7 cellular contexts compared by ENCODE assay signal in genomic region chrX:69616520-69617203, GRCh38. TPM values are rescaled to one million over a fixed set of nuclear protein-coding genes. Genes with fewer than 3 reads are reported as not detected.
DNase-seq lines count a peak whose midpoint lies in the region; ATAC-seq and TF ChIP-seq lines count a peak whose summit lies in the region.

No MANE protein-coding gene starts in this region.

- no peaks in the 10 kb centered on the region for H3K79me1 ChIP-seq in IMR-90 (ENCODE audit: low read depth in 1 of 2, low read length in 2 of 2)

- POLR2A ChIA-PET in IMR-90 (lab: Charles Lee; ENCODE audit: unreplicated experiment) = no interaction called here

- no peak overlapping the region for H4K8ac ChIP-seq in IMR-90 (ENCODE audit: low read depth in 2 of 2, low read length in 2 of 2)

- ATAC-seq in IMR-90 (ENCODE audit: low read depth) = no peak

- no peak overlapping the region for H3K4ac ChIP-seq in IMR-90 (ENCODE audit: low read depth, low read length)

- no peak overlapping the region for H4K5ac ChIP-seq in IMR-90 (ENCODE audit: low read depth, low read length)

- H3K14ac ChIP-seq in IMR-90 (replicated peaks; ENCODE audit: low read depth, low read length) = no peak overlapping the region

- H3K27ac Mint-ChIP-seq in neural progenitor cell = no peak overlapping the region

- TF ChIP-seq RAD21 in IMR-90 (IDR thresholded peaks at IDR 0.05; ENCODE audit: low read length) = no peak

- H3K27ac ChIP-seq in IMR-90 (ENCODE audit: insufficient read depth, low read length) = no peak overlapping the region
- H3K27ac ChIP-seq in neural progenitor cell = no peak overlapping the region

- BruUV-seq in IMR-90 (replicated peaks; lab: Mats Ljungman, UMichigan) = no TSS peak

- H3K4me3 Mint-ChIP-seq in neural progenitor cell = peak overlapping the region; percentile 84

- H3K4me1 ChIP-seq in IMR-90 (ENCODE audit: control insufficient read depth, insufficient read depth, low read length) (no peaks in the 10 kb centered on the region), neural progenitor cell (peaks cover 9% of the 10 kb centered on the region)

- no peak overlapping the region for H2AK9ac ChIP-seq in IMR-90 (replicated peaks; ENCODE audit: low read depth, low read length, poor library complexity)

- H3K36me3 ChIP-seq in IMR-90 (ENCODE audit: control insufficient read depth, insufficient read depth, low read length) (no peaks in the 10 kb centered on the region), neural progenitor cell (no peaks in the 10 kb centered on the region)

- peaks cover 14% of the 10 kb centered on the region for H3K4me1 Mint-ChIP-seq in neural progenitor cell

- H3K9me3 ChIP-seq in IMR-90 (ENCODE audit: control insufficient read depth, insufficient read depth, low read length) (no peaks in the 10 kb centered on the region; the same call in 1 of the 2 replicates), neural progenitor cell (ENCODE audit: low read depth) (peaks cover 3% of the 10 kb centered on the region)

- TF ChIP-seq CTCF in IMR-90 (conservative IDR thresholded peaks at IDR 0.05; ENCODE audit: low read depth, low read length) (no peak), fibroblast of pulmonary artery (IDR thresholded peaks at IDR 0.05; ENCODE audit: low read length, missing control alignments) (no peak), neural progenitor cell (IDR thresholded peaks at IDR 0.05) (no peak)

- peak overlapping the region; percentile 22; the same call in 1 of the 2 replicates for H3K4me2 ChIP-seq in IMR-90 (ENCODE audit: low read depth, low read length)
- peak overlapping the region; percentile 82 for H3K4me2 ChIP-seq in neural progenitor cell

- H3K27me3 ChIP-seq in IMR-90 (ENCODE audit: control insufficient read depth, insufficient read depth, low read length) (peaks cover 17% of the 10 kb centered on the region), neural progenitor cell (peaks cover 21% of the 10 kb centered on the region)

- CTCF ChIA-PET in IMR-90 (lab: Yijun Ruan, JAX) = no interaction called here

- H3K9ac ChIP-seq in IMR-90 (ENCODE audit: low read depth, low read length) (no peak overlapping the region), neural progenitor cell (no peak overlapping the region)

- dilution Hi-C loops in IMR-90 (cut with HindIII; ENCODE audit: low sequenced_read_pairs, unreplicated experiment) = no loop called here

- no peak for TF ChIP-seq POLR2A in IMR-90 (IDR thresholded peaks at IDR 0.05; ENCODE audit: low read depth, low read length)

- no peak overlapping the region for H2AK5ac ChIP-seq in IMR-90 (ENCODE audit: low read depth, low read length)

- H3K23ac ChIP-seq in IMR-90 (ENCODE audit: low read depth, low read length) = no peak overlapping the region

- 36% methylated on average over 8 of the region's 47 CpGs; no CpG with 5 or more reads in 1 of the 2 experiments for WGBS in IMR-90 (ENCODE audit: extremely low coverage in 2 of 2, insufficient read length in 1 of 2), 2 experiments

- H3F3A ChIP-seq in neural progenitor cell (ENCODE audit: low read depth) = no peaks in the 10 kb centered on the region

- no peak overlapping the region for H2AFZ ChIP-seq in IMR-90 (replicated peaks; ENCODE audit: low read length, poor library complexity)
- no peak overlapping the region for H2AFZ ChIP-seq in neural progenitor cell (replicated peaks)

- in situ Hi-C loops in IMR-90 (cut with MboI; ENCODE audit: low sequenced_read_pairs) = no loop called here

- no peaks in the 10 kb centered on the region for H3K36me3 Mint-ChIP-seq in neural progenitor cell

- H3K4me3 ChIP-seq in IMR-90 (ENCODE audit: insufficient read depth, low read depth, low read length) (peak overlapping the region; percentile 33), fibroblast of pulmonary artery (replicated peaks; ENCODE audit: low read depth, low read length) (peak overlapping the region; percentile 67), neural progenitor cell (peak overlapping the region; percentile 55)

- no peak overlapping the region for H3K18ac ChIP-seq in IMR-90 (ENCODE audit: low read depth, low read length)

- H3K79me2 ChIP-seq in neural progenitor cell (ENCODE audit: low read depth) = no peaks in the 10 kb centered on the region

- no peaks in the 10 kb centered on the region for H3K9me3 Mint-ChIP-seq in neural progenitor cell

- H3K9me1 ChIP-seq in IMR-90 (ENCODE audit: insufficient read depth, low read length) = no peaks in the 10 kb centered on the region

- peaks cover 6% of the 10 kb centered on the region for H3K27me3 Mint-ChIP-seq in neural progenitor cell (ENCODE audit: insufficient read depth, low read depth)

- no peak overlapping the region for H4K91ac ChIP-seq in IMR-90 (ENCODE audit: insufficient read depth, low read depth, low read length)

- H2BK20ac ChIP-seq in IMR-90 (ENCODE audit: low read depth, low read length) = no peak overlapping the region

- no peak overlapping the region for H2BK15ac ChIP-seq in IMR-90 (ENCODE audit: low read depth, low read length)

- H3K56ac ChIP-seq in IMR-90 (ENCODE audit: extremely low read depth, insufficient read depth, low read length) = no peak overlapping the region

- no peak overlapping the region for H2BK5ac ChIP-seq in IMR-90 (ENCODE audit: low read depth, low read length, poor library complexity, severe bottlenecking)

- DNase-seq in IMR-90 (no peak), fibroblast of pulmonary artery (ENCODE audit: low read depth) (peak; percentile 10), neural progenitor cell (ENCODE audit: low spot score) (peak; percentile 46), NOMO-1 treated with dmso at 0.1 percent for 144 hours (lab: John Stamatoyannopoulos, UW; ENCODE audit: unreplicated experiment) (no peak), putamen (ENCODE audit: low spot score) (no peak), epidermal melanocyte (ENCODE audit: insufficient read length, low spot score) (no peak)
- DNase-seq in activated CD8-positive, alpha-beta memory T cell treated with anti-CD3 and anti-CD28 coated beads, Interleukin-2, amount 50 U/mL, for 4 hours = peak; percentile 12

- H2BK120ac ChIP-seq in IMR-90 (ENCODE audit: low read depth, low read length) = no peak overlapping the region

- intact Hi-C loops in IMR-90 (cut with micrococcal nuclease) = loop anchor here (5.0 kb wide), 2 partner anchors 481 to 794 kb away; no protein-coding TSS in a partner anchor

- H4K20me1 ChIP-seq in IMR-90 (ENCODE audit: insufficient read depth, low read length) = no peaks in the 10 kb centered on the region
- H4K20me1 ChIP-seq in neural progenitor cell (ENCODE audit: low read depth) = no peaks in the 10 kb centered on the region

TF ChIP-seq in IMR-90, 13 proteins besides CTCF, POLR2A, EP300 and RAD21:
- no peak for TF ChIP-seq BHLHE40 (IDR thresholded peaks at IDR 0.05; ENCODE audit: low read depth, low read length)

RNA-seq across cellular contexts. Expression of gene EDA, which starts 0.7 kb away (rescaled TPM):
- under 0.01 TPM in 2 replicates for total RNA-seq in IMR-90 (2012; rRNA removed)
- polyA plus RNA-seq in IMR-90 (2012; rRNA removed) = 0.03 TPM in 1 of 2 replicates, not detected in the other
- polyA plus RNA-seq in IMR-90 (2012; cell fraction: cytosol; rRNA removed) = 0.04 TPM in 2 replicates
- polyA plus RNA-seq in IMR-90 (2012; cell fraction: nucleus; rRNA removed; ENCODE audit: low replicate concordance) = 0.03 and 0.08 TPM in 2 replicates
- total RNA-seq in neural progenitor cell (ENCODE audit: low replicate concordance) = 6.8 and 7.4 TPM in 2 replicates

Comparison
In these comparisons a context has a peak if more than half of its experiments do, and no peak if none do; other contexts are left out.
1. DNase-seq: peak in activated CD8-positive, alpha-beta memory T cell treated with anti-CD3 and anti-CD28 coated beads, Interleukin-2, amount 50 U/mL, for 4 hours (single experiment), fibroblast of pulmonary artery (single experiment) and neural progenitor cell (single experiment); none in IMR-90 (single experiment), NOMO-1 treated with dmso at 0.1 percent for 144 hours (single experiment), putamen (single experiment) and epidermal melanocyte (single experiment).
2. Peak in every context shown above with its lines, with median percentiles within 50 percentile points of each other: H3K4me3 ChIP-seq.